In the genomic region with DNA sequence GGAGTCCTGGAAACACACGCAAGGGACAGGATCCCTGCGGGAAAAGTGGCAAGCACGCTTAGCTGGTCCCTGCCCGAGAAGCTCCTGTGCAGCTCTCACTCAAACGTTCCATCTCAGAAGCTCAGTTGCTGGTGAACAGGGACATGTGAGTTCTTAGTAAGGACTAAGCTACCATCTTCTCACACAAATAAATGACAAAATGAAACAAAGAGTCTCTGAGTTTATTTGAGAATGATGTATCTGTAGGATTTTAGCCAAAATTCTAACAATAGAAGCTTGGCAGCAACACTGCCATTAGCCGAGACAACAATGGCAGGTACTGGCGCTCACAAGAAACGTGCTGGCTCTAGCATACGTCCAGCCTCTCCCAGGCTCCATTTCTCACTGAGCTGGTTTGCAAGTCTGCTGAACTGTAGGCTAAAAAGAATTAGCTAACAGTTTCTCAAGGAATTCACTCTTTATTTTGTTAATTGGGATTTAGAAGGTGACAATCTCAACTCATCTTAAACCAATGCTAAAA, we compare ENCODE assay signal across 14 cellular contexts.
DNase-seq lines count a peak whose midpoint lies in the region; ATAC-seq, FAIRE-seq and TF ChIP-seq lines count a peak whose summit lies in the region.
"Had no signal": no experiment of that assay in that cellular context is flagged by ENCODE, and none has a peak within 500 bp of the region (broad histone marks: within the 10 kb centered on the region; RNA-seq: fewer than 3 reads in every experiment).

No MANE protein-coding gene starts in this region.

- H3K27ac Mint-ChIP-seq in GM23338 = no peak overlapping the region
- no peak overlapping the region for H3K27ac Mint-ChIP-seq in activated CD4-positive, alpha-beta T cell treated with anti-CD3 and anti-CD28 coated beads, Interleukin-2, amount 10 ng/mL, durations not matched to agents 24 days and 14 days
- no peak overlapping the region for H3K27ac Mint-ChIP-seq in T-helper 2 cell treated with Interferon-gamma antibody and Interleukin-4, amounts not matched to agents 5 μg/mL and 100 μg/mL, for 36 hours
- H3K27ac Mint-ChIP-seq: B cell; CD8-positive, alpha-beta memory T cell had no signal

- no peak for TF ChIP-seq POLR2A in A549 (IDR thresholded peaks at IDR 0.05; ENCODE audit: low read length)

- H3K4me2 ChIP-seq in A549 (no peak overlapping the region), GM23338 (no peak overlapping the region)

- H4K20me1 ChIP-seq in GM23338 (replicated peaks; ENCODE audit: insufficient read depth) = no peaks in the 10 kb centered on the region

- H3K4me1 ChIP-seq in A549 (peaks cover 8% of the 10 kb centered on the region; the same call in 1 of the 3 replicates), GM23338 (ENCODE audit: insufficient read depth) (no peaks in the 10 kb centered on the region)

- TF ChIP-seq RAD21 in A549 (conservative IDR thresholded peaks at IDR 0.05 in 1 of 2, IDR thresholded peaks at IDR 0.05 in 1 of 2) = no peak

- H3K27me3 ChIP-seq in GM23338 (ENCODE audit: insufficient read depth) = no peaks in the 10 kb centered on the region

- no peak for DNase-seq in A549 (ENCODE audit: low read depth in 1 of 2, low spot score in 1 of 2)
- DNase-seq in GM23338 (ENCODE audit: low spot score) = peak; percentile 7
- DNase-seq in dermis microvascular lymphatic vessel endothelial cell (ENCODE audit: low read depth in 2 of 2) = peak; percentile 59 to 82
- peak; percentile 23 for DNase-seq in islet precursor cell
- no peak for DNase-seq in activated CD4-positive, alpha-beta T cell treated with anti-CD3 and anti-CD28 coated beads, Interleukin-2, amount 10 ng/mL, durations not matched to agents 24 days and 14 days
- no peak for DNase-seq in T-helper 2 cell treated with Interferon-gamma antibody and Interleukin-4, amounts not matched to agents 5 μg/mL and 100 μg/mL, for 36 hours (ENCODE audit: low spot score)
- DNase-seq: CD8-positive, alpha-beta memory T cell; NCI-H146; NCI-H345; NCI-H526 treated with DMSO at 0.1 percent for 48 hours; PC-3 had no signal

- POLR2A ChIA-PET in A549 (lab: Yijun Ruan, JAX) = no interaction called here

- CTCF ChIA-PET in A549 (lab: Yijun Ruan, JAX) = interaction anchor here (0.8 to 1.7 kb wide), 5 partner anchors 8 to 76 kb away, joined by 3 to 5 read pairs (median 4); no protein-coding TSS in a partner anchor

- H3K27ac ChIP-seq in A549 (no peak overlapping the region), GM23338 (ENCODE audit: low read depth) (no peak overlapping the region)

- H3K36me3 ChIP-seq in GM23338 (ENCODE audit: insufficient read depth) = no peaks in the 10 kb centered on the region

- no peaks in the 10 kb centered on the region; the same call in 2 of the 3 replicates for H3K9me3 Mint-ChIP-seq in GM23338
- H3K9me3 Mint-ChIP-seq in activated CD4-positive, alpha-beta T cell treated with anti-CD3 and anti-CD28 coated beads, Interleukin-2, amount 10 ng/mL, durations not matched to agents 24 days and 14 days = peaks cover 6% of the 10 kb centered on the region
- H3K9me3 Mint-ChIP-seq in T-helper 2 cell treated with Interferon-gamma antibody and Interleukin-4, amounts not matched to agents 5 μg/mL and 100 μg/mL, for 36 hours = peaks cover 6% of the 10 kb centered on the region
- H3K9me3 Mint-ChIP-seq: CD8-positive, alpha-beta memory T cell had no signal

- H3K4me1 Mint-ChIP-seq in GM23338 = no peaks in the 10 kb centered on the region
- peaks cover 15% of the 10 kb centered on the region for H3K4me1 Mint-ChIP-seq in activated CD4-positive, alpha-beta T cell treated with anti-CD3 and anti-CD28 coated beads, Interleukin-2, amount 10 ng/mL, durations not matched to agents 24 days and 14 days
- H3K4me1 Mint-ChIP-seq in T-helper 2 cell treated with Interferon-gamma antibody and Interleukin-4, amounts not matched to agents 5 μg/mL and 100 μg/mL, for 36 hours (ENCODE audit: low read depth) = no peaks in the 10 kb centered on the region
- H3K4me1 Mint-ChIP-seq: B cell; CD8-positive, alpha-beta memory T cell had no signal

- FAIRE-seq in A549 (lab: Jason Lieb, UNC) = peak; percentile 43

- H3K79me2 ChIP-seq in GM23338 (replicated peaks; ENCODE audit: insufficient read depth) = no peaks in the 10 kb centered on the region

- H3K4me3 Mint-ChIP-seq in GM23338 = no peak overlapping the region
- no peak overlapping the region for H3K4me3 Mint-ChIP-seq in activated CD4-positive, alpha-beta T cell treated with anti-CD3 and anti-CD28 coated beads, Interleukin-2, amount 10 ng/mL, durations not matched to agents 24 days and 14 days
- no peak overlapping the region for H3K4me3 Mint-ChIP-seq in T-helper 2 cell treated with Interferon-gamma antibody and Interleukin-4, amounts not matched to agents 5 μg/mL and 100 μg/mL, for 36 hours
- H3K4me3 Mint-ChIP-seq: B cell; CD8-positive, alpha-beta memory T cell had no signal

- 93% methylated on average over 9 of the region's 9 CpGs for WGBS in A549 (ENCODE audit: missing lambda C conversion rate)

- H3K9me3 ChIP-seq in A549 = peaks cover under 1% of the 10 kb centered on the region; the same call in 2 of the 3 replicates

- H3K9me2 ChIP-seq in GM23338 (ENCODE audit: insufficient read depth) = no peaks in the 10 kb centered on the region

- intact Hi-C loops in activated CD4-positive, alpha-beta T cell treated with anti-CD3 and anti-CD28 coated beads, Interleukin-2, amount 10 ng/mL, durations not matched to agents 24 days and 14 days (cut with micrococcal nuclease) = no loop called here

- H3K4me3 ChIP-seq in A549 (no peak overlapping the region), GM23338 (no peak overlapping the region)

- TF ChIP-seq EP300 in A549 (IDR thresholded peaks at IDR 0.05) = no peak

- H2AFZ ChIP-seq in GM23338 = no peak overlapping the region

- peaks cover 40% of the 10 kb centered on the region for H3K36me3 Mint-ChIP-seq in GM23338 (ENCODE audit: low read depth)
- H3K36me3 Mint-ChIP-seq in activated CD4-positive, alpha-beta T cell treated with anti-CD3 and anti-CD28 coated beads, Interleukin-2, amount 10 ng/mL, durations not matched to agents 24 days and 14 days (ENCODE audit: low read depth) = peaks cover 61% of the 10 kb centered on the region
- peaks cover 34% of the 10 kb centered on the region for H3K36me3 Mint-ChIP-seq in T-helper 2 cell treated with Interferon-gamma antibody and Interleukin-4, amounts not matched to agents 5 μg/mL and 100 μg/mL, for 36 hours (ENCODE audit: low read depth)

- TF ChIP-seq CTCF in A549 (IDR thresholded peaks at IDR 0.05) (no peak), GM23338 (conservative IDR thresholded peaks at IDR 0.05; ENCODE audit: low read depth in 2 of 2) (no peak)

- no peaks in the 10 kb centered on the region for H3K27me3 Mint-ChIP-seq in GM23338 (ENCODE audit: insufficient read depth, low read depth, poor library complexity)
- no peaks in the 10 kb centered on the region for H3K27me3 Mint-ChIP-seq in activated CD4-positive, alpha-beta T cell treated with anti-CD3 and anti-CD28 coated beads, Interleukin-2, amount 10 ng/mL, durations not matched to agents 24 days and 14 days
- H3K27me3 Mint-ChIP-seq in T-helper 2 cell treated with Interferon-gamma antibody and Interleukin-4, amounts not matched to agents 5 μg/mL and 100 μg/mL, for 36 hours (ENCODE audit: low read depth) = no peaks in the 10 kb centered on the region
- H3K27me3 Mint-ChIP-seq: B cell; CD8-positive, alpha-beta memory T cell had no signal

- H3F3A ChIP-seq in GM23338 (replicated peaks; ENCODE audit: low read depth) = no peaks in the 10 kb centered on the region

- ATAC-seq in A549 = no peak
- no peak for ATAC-seq in GM23338
- no peak for ATAC-seq in HG03342 (IDR thresholded peaks at IDR 0.05; ENCODE audit: unreplicated experiment)
- ATAC-seq: HCT116, PC-3 had no signal

TF ChIP-seq in A549, 52 proteins besides CTCF, POLR2A, EP300 and RAD21 (continues in another document):
- no peak for TF ChIP-seq FOXS1 (CRISPR knock-in tag; IDR thresholded peaks at IDR 0.05)
- no peak for TF ChIP-seq POLR2AphosphoS2 (conservative IDR thresholded peaks at IDR 0.05; ENCODE audit: low read length)
- TF ChIP-seq, protein P1, sequence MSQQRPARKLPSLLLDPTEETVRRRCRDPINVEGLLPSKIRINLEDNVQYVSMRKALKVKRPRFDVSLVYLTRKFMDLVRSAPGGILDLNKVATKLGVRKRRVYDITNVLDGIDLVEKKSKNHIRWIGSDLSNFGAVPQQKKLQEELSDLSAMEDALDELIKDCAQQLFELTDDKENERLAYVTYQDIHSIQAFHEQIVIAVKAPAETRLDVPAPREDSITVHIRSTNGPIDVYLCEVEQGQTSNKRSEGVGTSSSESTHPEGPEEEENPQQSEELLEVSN (IDR thresholded peaks at IDR 0.05; ENCODE audit: borderline replicate concordance, low read depth) = no peak
- no peak for TF ChIP-seq ESRRA (IDR thresholded peaks at IDR 0.05; ENCODE audit: borderline replicate concordance, low read length)
- TF ChIP-seq HOXB13 (CRISPR knock-in tag; IDR thresholded peaks at IDR 0.05; ENCODE audit: low read depth) = no peak
- TF ChIP-seq FOSB (CRISPR knock-in tag; IDR thresholded peaks at IDR 0.05) = no peak
- no peak for TF ChIP-seq CBX2 (IDR thresholded peaks at IDR 0.05; ENCODE audit: borderline replicate concordance, low read depth)
- no peak for TF ChIP-seq TFCP2L1 (CRISPR knock-in tag; IDR thresholded peaks at IDR 0.05)
- TF ChIP-seq CBX8 (IDR thresholded peaks at IDR 0.05) = no peak

TF ChIP-seq in GM23338, 12 proteins besides CTCF, POLR2A, EP300 and RAD21 (continues in another document):
- TF ChIP-seq, protein P2, sequence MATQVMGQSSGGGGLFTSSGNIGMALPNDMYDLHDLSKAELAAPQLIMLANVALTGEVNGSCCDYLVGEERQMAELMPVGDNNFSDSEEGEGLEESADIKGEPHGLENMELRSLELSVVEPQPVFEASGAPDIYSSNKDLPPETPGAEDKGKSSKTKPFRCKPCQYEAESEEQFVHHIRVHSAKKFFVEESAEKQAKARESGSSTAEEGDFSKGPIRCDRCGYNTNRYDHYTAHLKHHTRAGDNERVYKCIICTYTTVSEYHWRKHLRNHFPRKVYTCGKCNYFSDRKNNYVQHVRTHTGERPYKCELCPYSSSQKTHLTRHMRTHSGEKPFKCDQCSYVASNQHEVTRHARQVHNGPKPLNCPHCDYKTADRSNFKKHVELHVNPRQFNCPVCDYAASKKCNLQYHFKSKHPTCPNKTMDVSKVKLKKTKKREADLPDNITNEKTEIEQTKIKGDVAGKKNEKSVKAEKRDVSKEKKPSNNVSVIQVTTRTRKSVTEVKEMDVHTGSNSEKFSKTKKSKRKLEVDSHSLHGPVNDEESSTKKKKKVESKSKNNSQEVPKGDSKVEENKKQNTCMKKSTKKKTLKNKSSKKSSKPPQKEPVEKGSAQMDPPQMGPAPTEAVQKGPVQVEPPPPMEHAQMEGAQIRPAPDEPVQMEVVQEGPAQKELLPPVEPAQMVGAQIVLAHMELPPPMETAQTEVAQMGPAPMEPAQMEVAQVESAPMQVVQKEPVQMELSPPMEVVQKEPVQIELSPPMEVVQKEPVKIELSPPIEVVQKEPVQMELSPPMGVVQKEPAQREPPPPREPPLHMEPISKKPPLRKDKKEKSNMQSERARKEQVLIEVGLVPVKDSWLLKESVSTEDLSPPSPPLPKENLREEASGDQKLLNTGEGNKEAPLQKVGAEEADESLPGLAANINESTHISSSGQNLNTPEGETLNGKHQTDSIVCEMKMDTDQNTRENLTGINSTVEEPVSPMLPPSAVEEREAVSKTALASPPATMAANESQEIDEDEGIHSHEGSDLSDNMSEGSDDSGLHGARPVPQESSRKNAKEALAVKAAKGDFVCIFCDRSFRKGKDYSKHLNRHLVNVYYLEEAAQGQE (IDR thresholded peaks at IDR 0.05; ENCODE audit: unreplicated experiment) = no peak

Comparison
In these comparisons a context has a peak if more than half of its experiments do, and no peak if none do; other contexts are left out.
1. DNase-seq: peak in GM23338 (single experiment), dermis microvascular lymphatic vessel endothelial cell (2 of 2) and islet precursor cell (single experiment); none in A549 (0 of 2), activated CD4-positive, alpha-beta T cell treated with anti-CD3 and anti-CD28 coated beads, Interleukin-2, amount 10 ng/mL, durations not matched to agents 24 days and 14 days (single experiment) and T-helper 2 cell treated with Interferon-gamma antibody and Interleukin-4, amounts not matched to agents 5 μg/mL and 100 μg/mL, for 36 hours (single experiment).